8 cellular contexts compared by ENCODE assay signal in the genomic region with DNA sequence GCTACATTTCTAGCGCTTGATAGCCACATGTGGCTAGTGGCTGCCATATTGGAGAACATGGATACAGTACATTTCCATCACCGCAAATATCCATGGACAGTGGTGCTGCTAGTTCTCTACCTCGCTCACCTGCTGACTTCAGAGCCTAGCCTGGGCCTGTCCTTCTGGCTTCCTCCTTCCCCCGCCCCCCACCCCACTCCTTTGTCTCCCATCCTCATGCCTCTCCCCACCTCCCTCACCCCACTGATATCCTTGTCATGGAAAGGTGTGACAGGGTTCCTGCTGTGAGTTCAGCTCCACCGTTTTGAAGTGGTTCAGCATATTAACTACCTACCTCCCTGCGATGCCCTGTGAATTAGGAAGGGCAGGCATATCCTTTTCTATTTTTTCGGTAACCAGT. TPM values are rescaled to one million over a fixed set of nuclear protein-coding genes. Genes with fewer than 3 reads are reported as not detected.
"Had no signal": no experiment of that assay in that cellular context is flagged by ENCODE, and none has a peak within 500 bp of the region (broad histone marks: within the 10 kb centered on the region; RNA-seq: fewer than 3 reads in every experiment).

No MANE protein-coding gene starts in this region.

- FAIRE-seq: H54, HTR-8/SVneo, K562 had no signal

- DNase-seq: GOT3, HCEC 1CT, IMR-90, KG1 had no signal

- ATAC-seq: K562 had no signal

- H3K4me3 ChIP-seq: K562 had no signal

RNA-seq across cellular contexts. Expression of gene NKX2-2, which starts 14.2 kb away (rescaled TPM):
- total RNA-seq: HT-29, IMR-90, K562 had no signal
- polyA plus RNA-seq: IMR-90 had no signal
